ENCODE assay signal across 10 cellular contexts in genomic region chr3:56323986-56324420, GRCh38.
DNase-seq lines count a peak whose midpoint lies in the region; ATAC-seq, FAIRE-seq and TF ChIP-seq lines count a peak whose summit lies in the region.
"Had no signal": no experiment of that assay in that cellular context is flagged by ENCODE, and none has a peak within 500 bp of the region (broad histone marks: within the 10 kb centered on the region; RNA-seq: fewer than 3 reads in every experiment).

No MANE protein-coding gene starts in this region.

- H3K27ac ChIP-seq in iPS-20b (ENCODE audit: low read length), result peak overlapping the region; percentile 15

- peaks cover 25% of the 10 kb centered on the region for H3K4me1 ChIP-seq in iPS-20b (ENCODE audit: insufficient read depth, low read length)

- H3K9ac ChIP-seq in iPS-20b (ENCODE audit: low read depth, low read length), result no peak overlapping the region

- no peaks in the 10 kb centered on the region for H3K9me3 ChIP-seq in iPS-20b (ENCODE audit: insufficient read depth, low read depth, low read length)

- intact Hi-C loops in sciatic nerve (cut with DNase I), result no loop called here

- H3K36me3 ChIP-seq in iPS-20b (ENCODE audit: insufficient read depth, low read depth, low read length), result no peaks in the 10 kb centered on the region

- TF ChIP-seq CTCF in astrocyte of the cerebellum (IDR thresholded peaks at IDR 0.05; ENCODE audit: low read depth, low read length, missing control alignments) (no peak), D721Med (IDR thresholded peaks at IDR 0.05; ENCODE audit: insufficient read depth, missing control alignments) (no peak)

- DNase-seq in ACHN (peak; percentile 47), HS-5 (ENCODE audit: low read depth) (peak; percentile 76), astrocyte of the cerebellum (ENCODE audit: low read depth) (peak; percentile 70), D721Med (ENCODE audit: insufficient read length, low spot score) (no peak), sciatic nerve (ENCODE audit: low spot score) (no peak)
- no peak for DNase-seq in stimulated activated naive CD4-positive, alpha-beta T cell treated with Interleukin-2 at 50 U/mL for 16 hours (lab: John Stamatoyannopoulos, UW)
- DNase-seq: activated naive CD8-positive, alpha-beta T cell treated with anti-CD3 and anti-CD28 coated beads, Interleukin-2, amount 10 ng/mL, durations not matched to agents 7 days and 5 days; NCI-H2029 had no signal

- no peaks in the 10 kb centered on the region for H3K27me3 ChIP-seq in iPS-20b (ENCODE audit: insufficient read depth, low read length)

- H3K4me3 ChIP-seq in astrocyte of the cerebellum (ENCODE audit: low read depth, low read length) (no peak overlapping the region), iPS-20b (ENCODE audit: low read length) (no peak overlapping the region)

- FAIRE-seq in D721Med (lab: Jason Lieb, UNC), result no peak

- in situ Hi-C loops in ACHN (cut with HindIII; ENCODE audit: low pct_ligation_motif_present, low pct_unique_long_range_greater_than_20kb, low sequenced_read_pairs) (no loop called here), astrocyte of the cerebellum (cut with HindIII; ENCODE audit: low sequenced_read_pairs) (no loop called here)

- ATAC-seq in sciatic nerve, result no peak
- no peak for ATAC-seq in HG02970 (IDR thresholded peaks at IDR 0.05; ENCODE audit: low FRiP score, unreplicated experiment)

Comparison
In these comparisons a context has a peak if more than half of its experiments do, and no peak if none do; other contexts are left out.
1. DNase-seq: peak in ACHN (single experiment), HS-5 (single experiment) and astrocyte of the cerebellum (single experiment); none in stimulated activated naive CD4-positive, alpha-beta T cell treated with Interleukin-2 at 50 U/mL for 16 hours (single experiment), D721Med (single experiment) and sciatic nerve (single experiment).